In genomic region chr1:111961773-111962565, GRCh38 we compare ENCODE assay signal across 28 cellular contexts. TPM values are rescaled to one million over a fixed set of nuclear protein-coding genes. Genes with fewer than 3 reads are reported as not detected.
A peak's percentile ranks its signal among the peaks of the same experiment; 100 is the strongest.
DNase-seq lines count a peak whose midpoint lies in the region; ATAC-seq, FAIRE-seq and TF ChIP-seq lines count a peak whose summit lies in the region.
"Had no signal": no experiment of that assay in that cellular context is flagged by ENCODE, and none has a peak within 500 bp of the region (broad histone marks: within the 10 kb centered on the region; RNA-seq: fewer than 3 reads in every experiment).

No MANE protein-coding gene starts in this region.

- no TSS peak for BruUV-seq in HepG2 (replicated peaks; lab: Mats Ljungman, UMichigan)

- H3K9me3 ChIP-seq in HepG2 (ENCODE audit: low read length) (no peaks in the 10 kb centered on the region), right lobe of liver (no peaks in the 10 kb centered on the region)
- H3K9me3 ChIP-seq: Caco-2, left lung had no signal

- no peak overlapping the region for H3K4me3 Mint-ChIP-seq in T-helper 2 cell treated with Interferon-gamma antibody and Interleukin-4, amounts not matched to agents 5 μg/mL and 100 μg/mL, for 36 hours
- H3K4me3 Mint-ChIP-seq: activated naive CD8-positive, alpha-beta T cell; B cell; mesothelial cell of epicardium; natural killer cell; type B pancreatic cell had no signal

- TF ChIP-seq EP300 in HepG2 (IDR thresholded peaks at IDR 0.05; ENCODE audit: low read depth in 2 of 2, low read length in 2 of 2) (no peak), HepG2 (CRISPR knock-in tag; IDR thresholded peaks at IDR 0.05; ENCODE audit: borderline replicate concordance) (no peak)

- H3K4me2 ChIP-seq in HepG2 (ENCODE audit: low read depth, low read length) = no peak overlapping the region

- POLR2A ChIA-PET in HepG2 (lab: Yijun Ruan, JAX) = no interaction called here

- TF ChIP-seq RAD21 in HepG2 (CRISPR knock-in tag; IDR thresholded peaks at IDR 0.05) = no peak

- H3K9me3 Mint-ChIP-seq in T-helper 2 cell treated with Interferon-gamma antibody and Interleukin-4, amounts not matched to agents 5 μg/mL and 100 μg/mL, for 36 hours = no peaks in the 10 kb centered on the region
- H3K9me3 Mint-ChIP-seq: activated T-helper 2 cell treated with anti-CD3 and anti-CD28 coated beads, Interferon-gamma antibody, Interleukin-2, Interleukin-4, amounts not matched to agents 10 μg/mL and 5 μg/mL and 100 μg/mL, durations not matched to agents 14 hours and 24 hours and 36 hours; mesothelial cell of epicardium; natural killer cell; type B pancreatic cell had no signal

- no peak for TF ChIP-seq POLR2A in HepG2 (IDR thresholded peaks at IDR 0.05; ENCODE audit: insufficient read depth in 1 of 2, low read depth in 2 of 2, low read length in 2 of 2)
- TF ChIP-seq POLR2A in right lobe of liver (IDR thresholded peaks at IDR 0.05) = no peak

- TF ChIP-seq CTCF in HepG2 (CRISPR knock-in tag; IDR thresholded peaks at IDR 0.05) (no peak), right lobe of liver (IDR thresholded peaks at IDR 0.05) (no peak)

- H3K27ac Mint-ChIP-seq in T-helper 2 cell treated with Interferon-gamma antibody and Interleukin-4, amounts not matched to agents 5 μg/mL and 100 μg/mL, for 36 hours = no peak overlapping the region
- H3K27ac Mint-ChIP-seq: activated naive CD8-positive, alpha-beta T cell; activated T-helper 2 cell treated with anti-CD3 and anti-CD28 coated beads, Interferon-gamma antibody, Interleukin-2, Interleukin-4, amounts not matched to agents 10 μg/mL and 5 μg/mL and 100 μg/mL, durations not matched to agents 14 hours and 24 hours and 36 hours; B cell; mesothelial cell of epicardium; natural killer cell; type B pancreatic cell had no signal

- intact Hi-C loops in HepG2 (cut with micrococcal nuclease; ENCODE audit: unreplicated experiment) = no loop called here
- intact Hi-C loops in right lobe of liver (cut with DNase I) = no loop called here

- H3K27me3 Mint-ChIP-seq in T-helper 2 cell treated with Interferon-gamma antibody and Interleukin-4, amounts not matched to agents 5 μg/mL and 100 μg/mL, for 36 hours (ENCODE audit: low read depth) = peaks cover 14% of the 10 kb centered on the region

- H3K27ac ChIP-seq in HepG2 (ENCODE audit: extremely low read length, insufficient read depth, low read length) (no peak overlapping the region), right lobe of liver (no peak overlapping the region)
- H3K27ac ChIP-seq: left lung, parathyroid adenoma had no signal

- FAIRE-seq in HepG2 (lab: Jason Lieb, UNC) = no peak
- FAIRE-seq: A204.1 had no signal

- no peaks in the 10 kb centered on the region for H3K79me2 ChIP-seq in HepG2 (ENCODE audit: insufficient read depth, low read length)
- H3K79me2 ChIP-seq: parathyroid adenoma had no signal

- H3K27me3 ChIP-seq in HepG2 (ENCODE audit: control insufficient read depth in 1 of 2, insufficient read depth in 2 of 2, low read length in 2 of 2) = no peaks in the 10 kb centered on the region
- H3K27me3 ChIP-seq in right lobe of liver = no peaks in the 10 kb centered on the region

- CTCF ChIA-PET in HepG2 (lab: Yijun Ruan, JAX; ENCODE audit: low intra/inter-chr PET ratio, low total read pairs) = no interaction called here

- DNase-seq in HepG2 (ENCODE audit: low spot score) = no peak
- DNase-seq in right lobe of liver = no peak
- peak; percentile 47 for DNase-seq in globus pallidus (ENCODE audit: low spot score)
- DNase-seq in midbrain (lab: John Stamatoyannopoulos, UW) = peak; percentile 18
- no peak for DNase-seq in T-helper 2 cell treated with Interferon-gamma antibody and Interleukin-4, amounts not matched to agents 5 μg/mL and 100 μg/mL, for 36 hours (ENCODE audit: low spot score)
- DNase-seq in stimulated activated CD4-positive, alpha-beta T cell treated with anti-CD3 and anti-CD28 coated beads, Interleukin-4, amount 100 ng/mL, for 1 hour = no peak
- DNase-seq in germinal center (ENCODE audit: low spot score) = no peak
- DNase-seq: activated CD4-positive, alpha-beta T cell treated with anti-CD3 and anti-CD28 coated beads, Interleukin-2, amount 50 U/mL, for 4 hours; activated CD4-positive, CD25-positive, alpha-beta regulatory T cell; activated CD8-positive, alpha-beta memory T cell treated with anti-CD3 and anti-CD28 coated beads, Interleukin-2, amount 50 U/mL, for 48 hours; Caco-2; DND-41; effector CD8-positive, alpha-beta T cell; H7; left lung; natural killer cell; NCI-H187 treated with DMSO at 0.1 percent for 48 hours; NCI-H226; T1000 had no signal

- no peaks in the 10 kb centered on the region for H4K20me1 ChIP-seq in HepG2 (ENCODE audit: insufficient read depth, low read length)

- H2AFZ ChIP-seq in HepG2 (ENCODE audit: low read length) = no peak overlapping the region
- H2AFZ ChIP-seq: parathyroid adenoma had no signal

- H3K4me1 ChIP-seq in HepG2 (ENCODE audit: insufficient read depth, low read length) (no peaks in the 10 kb centered on the region), right lobe of liver (no peaks in the 10 kb centered on the region)
- H3K4me1 ChIP-seq: Caco-2, parathyroid adenoma had no signal

- ATAC-seq in HepG2 = no peak
- no peak for ATAC-seq in right lobe of liver
- no peak for ATAC-seq in GM21381 (IDR thresholded peaks at IDR 0.05; ENCODE audit: unreplicated experiment)
- ATAC-seq: left lung, natural killer cell had no signal

- H3K4me3 ChIP-seq in HepG2 (replicated peaks in 1 of 3; ENCODE audit: insufficient read depth in 1 of 3, low read depth in 2 of 3, low read length in 3 of 3) (no peak overlapping the region), right lobe of liver (no peak overlapping the region)
- H3K4me3 ChIP-seq: left lung had no signal

- no peak overlapping the region for H3K9ac ChIP-seq in HepG2 (ENCODE audit: insufficient read depth, low read depth, low read length)
- H3K9ac ChIP-seq: parathyroid adenoma had no signal

- H3K4me1 Mint-ChIP-seq in T-helper 2 cell treated with Interferon-gamma antibody and Interleukin-4, amounts not matched to agents 5 μg/mL and 100 μg/mL, for 36 hours (ENCODE audit: low read depth) = no peaks in the 10 kb centered on the region
- H3K4me1 Mint-ChIP-seq: B cell, mesothelial cell of epicardium, natural killer cell had no signal

- WGBS in HepG2 (ENCODE audit: low lambda C conversion rate) = 29% methylated on average over 4 of the region's 11 CpGs
- 77% methylated on average over 6 of the region's 11 CpGs for WGBS in right lobe of liver (ENCODE audit: insufficient coverage, low coverage, low lambda C conversion rate, missing lambda C conversion rate)

- H3K36me3 Mint-ChIP-seq in T-helper 2 cell treated with Interferon-gamma antibody and Interleukin-4, amounts not matched to agents 5 μg/mL and 100 μg/mL, for 36 hours (ENCODE audit: low read depth) = no peaks in the 10 kb centered on the region
- H3K36me3 Mint-ChIP-seq: activated naive CD8-positive, alpha-beta T cell; mesothelial cell of epicardium; natural killer cell; type B pancreatic cell had no signal

- in situ Hi-C loops in HepG2 (cut with HindIII; ENCODE audit: extremely low pct_ligation_motif_present, low pct_unique_long_range_greater_than_20kb) = no loop called here

- H3K36me3 ChIP-seq in HepG2 (replicated peaks in 1 of 2; ENCODE audit: control insufficient read depth in 1 of 2, insufficient read depth in 2 of 2, low read length in 2 of 2) (no peaks in the 10 kb centered on the region), right lobe of liver (no peaks in the 10 kb centered on the region)
- H3K36me3 ChIP-seq: left lung had no signal

TF ChIP-seq in HepG2, 621 proteins besides CTCF, POLR2A, EP300 and RAD21:
- TF ChIP-seq ATF7 (IDR thresholded peaks at IDR 0.05) = 0 out of 2 replicates have a peak, but pooled peaks have one; percentile 20
- no peak for TF ChIP-seq ATF7 (CRISPR knock-in tag; IDR thresholded peaks at IDR 0.05)
- TF ChIP-seq BCL3 (CRISPR knock-in tag; IDR thresholded peaks at IDR 0.05) = no peak
TF ChIP-seq in HepG2: peak in this region for 1.

RNA-seq across cellular contexts. Expression of gene KCND3, which starts 27.5 kb away (rescaled TPM):
- total RNA-seq in HepG2 (2016; rRNA removed; fragmentation: Illumina TruSeq; extraction: Trizol) (not detected in 2 replicates), right lobe of liver (10 to 100 TPM in 5 of 6 experiments, 1 to 10 TPM in 1; 8.1 to 25.5 (median 16.2) TPM)
- total RNA-seq in HepG2 (2016; cell fraction: cytosol; rRNA removed; fragmentation: Illumina TruSeq; extraction: Trizol; ENCODE audit: low read depth) = not detected in 2 replicates
- not detected in 2 replicates for total RNA-seq in HepG2 (2016; cell fraction: insoluble cytoplasmic fraction; rRNA removed; fragmentation: Illumina TruSeq; extraction: Trizol)
- not detected in 2 replicates for total RNA-seq in HepG2 (2016; cell fraction: membrane; rRNA removed; fragmentation: Illumina TruSeq; extraction: Trizol)
- not detected in 2 replicates for total RNA-seq in HepG2 (2016; cell fraction: nucleus; rRNA removed; fragmentation: Illumina TruSeq; extraction: Trizol)
- 0.04 and 0.09 TPM in 2 replicates for polyA plus RNA-seq in HepG2 (2011; rRNA removed)
- 0.03 and 0.05 TPM in 2 replicates for polyA plus RNA-seq in HepG2 (2011; cell fraction: cytosol; rRNA removed)
- 0.02 and 0.11 TPM in 2 replicates for polyA plus RNA-seq in HepG2 (2011; cell fraction: nucleus; rRNA removed)
- not detected in 2 replicates for polyA plus RNA-seq in HepG2 (2012)
- not detected in 2 replicates for polyA plus RNA-seq in HepG2 (2016; cell fraction: cytosol; fragmentation: Illumina TruSeq; extraction: Trizol; ENCODE audit: low read depth)
- polyA plus RNA-seq in HepG2 (2016; cell fraction: insoluble cytoplasmic fraction; fragmentation: Illumina TruSeq; extraction: Trizol; ENCODE audit: low read depth) = not detected in 2 replicates
- not detected in 2 replicates for polyA plus RNA-seq in HepG2 (2016; cell fraction: membrane; fragmentation: Illumina TruSeq; extraction: Trizol; ENCODE audit: low read depth)
- polyA plus RNA-seq in HepG2 (2016; cell fraction: nucleus; fragmentation: Illumina TruSeq; extraction: Trizol; ENCODE audit: insufficient read depth, low read depth) = not detected in 2 replicates
- 0.20 TPM in 1 of 2 replicates, not detected in the other for polyA minus RNA-seq in HepG2 (2011; rRNA and poly(A)+ RNA removed; ENCODE audit: low replicate concordance)
- 0.10 TPM in 1 of 2 replicates, not detected in the other for polyA minus RNA-seq in HepG2 (2011; cell fraction: cytosol; rRNA and poly(A)+ RNA removed)
- 0.12 TPM in 1 of 2 replicates, not detected in the other for polyA minus RNA-seq in HepG2 (2011; cell fraction: nucleus; rRNA and poly(A)+ RNA removed)
- total RNA-seq: activated T-helper 2 cell treated with anti-CD3 and anti-CD28 coated beads, Interferon-gamma antibody, Interleukin-2, Interleukin-4, amounts not matched to agents 10 μg/mL and 5 μg/mL and 100 μg/mL, durations not matched to agents 14 hours and 24 hours and 36 hours; B cell; epithelial cell of proximal tubule had no signal

Comparison
In these comparisons a context has a peak if more than half of its experiments do, and no peak if none do; other contexts are left out.
1. RNA of gene KCND3, which starts 27.5 kb away (total RNA-seq): 8.1 to 25.5 TPM in right lobe of liver; not detected in HepG2; every median in the first group is over 4 times any median in the second.
2. DNase-seq: peak in globus pallidus (single experiment) and midbrain (single experiment); none in HepG2 (single experiment), right lobe of liver (0 of 3), T-helper 2 cell treated with Interferon-gamma antibody and Interleukin-4, amounts not matched to agents 5 μg/mL and 100 μg/mL, for 36 hours (single experiment), stimulated activated CD4-positive, alpha-beta T cell treated with anti-CD3 and anti-CD28 coated beads, Interleukin-4, amount 100 ng/mL, for 1 hour (single experiment) and germinal center (single experiment).